In the genomic region with DNA sequence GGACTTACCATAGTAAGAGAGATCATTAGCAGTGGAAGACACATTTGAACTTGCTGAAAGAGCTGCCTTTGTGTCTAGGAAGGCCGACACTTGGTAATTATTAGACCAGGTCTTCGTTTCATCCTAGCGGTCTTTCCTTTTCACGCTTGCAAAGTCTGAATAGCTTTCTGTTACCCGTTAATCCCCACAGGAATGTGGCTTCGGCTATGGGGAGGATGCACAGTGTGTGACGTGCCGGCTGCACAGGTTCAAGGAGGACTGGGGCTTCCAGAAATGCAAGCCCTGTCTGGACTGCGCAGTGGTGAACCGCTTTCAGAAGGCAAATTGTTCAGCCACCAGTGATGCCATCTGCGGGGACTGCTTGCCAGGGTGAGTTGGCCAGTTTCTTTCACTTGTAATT, we compare ENCODE assay signal across 1 cellular context.
TF ChIP-seq lines count a peak whose summit lies in the region.

No MANE protein-coding gene starts in this region.

TF ChIP-seq in HepG2, 621 proteins besides CTCF, POLR2A, EP300 and RAD21 (continued from another document and continues in another):
- TF ChIP-seq, protein P1, sequence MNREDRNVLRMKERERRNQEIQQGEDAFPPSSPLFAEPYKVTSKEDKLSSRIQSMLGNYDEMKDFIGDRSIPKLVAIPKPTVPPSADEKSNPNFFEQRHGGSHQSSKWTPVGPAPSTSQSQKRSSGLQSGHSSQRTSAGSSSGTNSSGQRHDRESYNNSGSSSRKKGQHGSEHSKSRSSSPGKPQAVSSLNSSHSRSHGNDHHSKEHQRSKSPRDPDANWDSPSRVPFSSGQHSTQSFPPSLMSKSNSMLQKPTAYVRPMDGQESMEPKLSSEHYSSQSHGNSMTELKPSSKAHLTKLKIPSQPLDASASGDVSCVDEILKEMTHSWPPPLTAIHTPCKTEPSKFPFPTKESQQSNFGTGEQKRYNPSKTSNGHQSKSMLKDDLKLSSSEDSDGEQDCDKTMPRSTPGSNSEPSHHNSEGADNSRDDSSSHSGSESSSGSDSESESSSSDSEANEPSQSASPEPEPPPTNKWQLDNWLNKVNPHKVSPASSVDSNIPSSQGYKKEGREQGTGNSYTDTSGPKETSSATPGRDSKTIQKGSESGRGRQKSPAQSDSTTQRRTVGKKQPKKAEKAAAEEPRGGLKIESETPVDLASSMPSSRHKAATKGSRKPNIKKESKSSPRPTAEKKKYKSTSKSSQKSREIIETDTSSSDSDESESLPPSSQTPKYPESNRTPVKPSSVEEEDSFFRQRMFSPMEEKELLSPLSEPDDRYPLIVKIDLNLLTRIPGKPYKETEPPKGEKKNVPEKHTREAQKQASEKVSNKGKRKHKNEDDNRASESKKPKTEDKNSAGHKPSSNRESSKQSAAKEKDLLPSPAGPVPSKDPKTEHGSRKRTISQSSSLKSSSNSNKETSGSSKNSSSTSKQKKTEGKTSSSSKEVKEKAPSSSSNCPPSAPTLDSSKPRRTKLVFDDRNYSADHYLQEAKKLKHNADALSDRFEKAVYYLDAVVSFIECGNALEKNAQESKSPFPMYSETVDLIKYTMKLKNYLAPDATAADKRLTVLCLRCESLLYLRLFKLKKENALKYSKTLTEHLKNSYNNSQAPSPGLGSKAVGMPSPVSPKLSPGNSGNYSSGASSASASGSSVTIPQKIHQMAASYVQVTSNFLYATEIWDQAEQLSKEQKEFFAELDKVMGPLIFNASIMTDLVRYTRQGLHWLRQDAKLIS (CRISPR knock-in tag; IDR thresholded peaks at IDR 0.05) = no peak
- TF ChIP-seq, protein P2, sequence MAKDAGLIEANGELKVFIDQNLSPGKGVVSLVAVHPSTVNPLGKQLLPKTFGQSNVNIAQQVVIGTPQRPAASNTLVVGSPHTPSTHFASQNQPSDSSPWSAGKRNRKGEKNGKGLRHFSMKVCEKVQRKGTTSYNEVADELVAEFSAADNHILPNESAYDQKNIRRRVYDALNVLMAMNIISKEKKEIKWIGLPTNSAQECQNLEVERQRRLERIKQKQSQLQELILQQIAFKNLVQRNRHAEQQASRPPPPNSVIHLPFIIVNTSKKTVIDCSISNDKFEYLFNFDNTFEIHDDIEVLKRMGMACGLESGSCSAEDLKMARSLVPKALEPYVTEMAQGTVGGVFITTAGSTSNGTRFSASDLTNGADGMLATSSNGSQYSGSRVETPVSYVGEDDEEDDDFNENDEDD (CRISPR knock-in tag; IDR thresholded peaks at IDR 0.05; ENCODE audit: borderline replicate concordance) = peak; percentile 72; the same call in 1 of the 2 replicates
- TF ChIP-seq BCL6 (CRISPR knock-in tag; IDR thresholded peaks at IDR 0.05) = peak; percentile 92
- peak; percentile 82 for TF ChIP-seq ETV5 (CRISPR knock-in tag; IDR thresholded peaks at IDR 0.05; ENCODE audit: borderline replicate concordance)
- TF ChIP-seq NFE2 (CRISPR knock-in tag; IDR thresholded peaks at IDR 0.05) = no peak
- peak; percentile 81 for TF ChIP-seq ZEB1 (IDR thresholded peaks at IDR 0.05; ENCODE audit: insufficient replicate concordance, low read depth)
- TF ChIP-seq ATF7 (IDR thresholded peaks at IDR 0.05) = no peak
- TF ChIP-seq ATF7 (CRISPR knock-in tag; IDR thresholded peaks at IDR 0.05) = peak; percentile 79; the same call in 1 of the 2 replicates
- TF ChIP-seq GABPB1 (CRISPR knock-in tag; IDR thresholded peaks at IDR 0.05) = peak; percentile 26; the same call in 1 of the 2 replicates
- peak; percentile 100 for TF ChIP-seq PITX1 (CRISPR knock-in tag; IDR thresholded peaks at IDR 0.05)
- peak; percentile 84 for TF ChIP-seq HMG20B (CRISPR knock-in tag; conservative IDR thresholded peaks at IDR 0.05)
- 0 out of 2 replicates have a peak, but pooled peaks have one; percentile 55 for TF ChIP-seq BORCS8-MEF2B (CRISPR knock-in tag; IDR thresholded peaks at IDR 0.05)
- TF ChIP-seq ATF7-NPFF (CRISPR knock-in tag; IDR thresholded peaks at IDR 0.05; ENCODE audit: low read depth) = peak; percentile 45; the same call in 1 of the 2 replicates
- peak; percentile 92 for TF ChIP-seq TCF7 (IDR thresholded peaks at IDR 0.05; ENCODE audit: low read depth)
- TF ChIP-seq REPIN1 (CRISPR knock-in tag; IDR thresholded peaks at IDR 0.05; ENCODE audit: borderline replicate concordance, low read depth) = peak; percentile 73; the same call in 1 of the 2 replicates
- TF ChIP-seq, protein P3, sequence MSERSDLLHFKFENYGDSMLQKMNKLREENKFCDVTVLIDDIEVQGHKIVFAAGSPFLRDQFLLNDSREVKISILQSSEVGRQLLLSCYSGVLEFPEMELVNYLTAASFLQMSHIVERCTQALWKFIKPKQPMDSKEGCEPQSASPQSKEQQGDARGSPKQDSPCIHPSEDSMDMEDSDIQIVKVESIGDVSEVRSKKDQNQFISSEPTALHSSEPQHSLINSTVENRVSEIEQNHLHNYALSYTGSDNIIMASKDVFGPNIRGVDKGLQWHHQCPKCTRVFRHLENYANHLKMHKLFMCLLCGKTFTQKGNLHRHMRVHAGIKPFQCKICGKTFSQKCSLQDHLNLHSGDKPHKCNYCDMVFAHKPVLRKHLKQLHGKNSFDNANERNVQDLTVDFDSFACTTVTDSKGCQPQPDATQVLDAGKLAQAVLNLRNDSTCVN (CRISPR knock-in tag; IDR thresholded peaks at IDR 0.05; ENCODE audit: borderline replicate concordance) = 0 out of 2 replicates have a peak, but pooled peaks have one; percentile 38
- TF ChIP-seq, protein P4, sequence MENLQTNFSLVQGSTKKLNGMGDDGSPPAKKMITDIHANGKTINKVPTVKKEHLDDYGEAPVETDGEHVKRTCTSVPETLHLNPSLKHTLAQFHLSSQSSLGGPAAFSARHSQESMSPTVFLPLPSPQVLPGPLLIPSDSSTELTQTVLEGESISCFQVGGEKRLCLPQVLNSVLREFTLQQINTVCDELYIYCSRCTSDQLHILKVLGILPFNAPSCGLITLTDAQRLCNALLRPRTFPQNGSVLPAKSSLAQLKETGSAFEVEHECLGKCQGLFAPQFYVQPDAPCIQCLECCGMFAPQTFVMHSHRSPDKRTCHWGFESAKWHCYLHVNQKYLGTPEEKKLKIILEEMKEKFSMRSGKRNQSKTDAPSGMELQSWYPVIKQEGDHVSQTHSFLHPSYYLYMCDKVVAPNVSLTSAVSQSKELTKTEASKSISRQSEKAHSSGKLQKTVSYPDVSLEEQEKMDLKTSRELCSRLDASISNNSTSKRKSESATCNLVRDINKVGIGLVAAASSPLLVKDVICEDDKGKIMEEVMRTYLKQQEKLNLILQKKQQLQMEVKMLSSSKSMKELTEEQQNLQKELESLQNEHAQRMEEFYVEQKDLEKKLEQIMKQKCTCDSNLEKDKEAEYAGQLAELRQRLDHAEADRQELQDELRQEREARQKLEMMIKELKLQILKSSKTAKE (CRISPR knock-in tag; IDR thresholded peaks at IDR 0.05; ENCODE audit: borderline replicate concordance) = peak; percentile 94
- TF ChIP-seq NFYB (CRISPR knock-in tag; IDR thresholded peaks at IDR 0.05) = 0 out of 2 replicates have a peak, but pooled peaks have one; percentile 14
- TF ChIP-seq ZNF652 (CRISPR knock-in tag; IDR thresholded peaks at IDR 0.05; ENCODE audit: borderline replicate concordance, low read depth) = peak; percentile 46; the same call in 1 of the 2 replicates
- peak; percentile 50; the same call in 1 of the 2 replicates for TF ChIP-seq ZNF556 (CRISPR knock-in tag; IDR thresholded peaks at IDR 0.05; ENCODE audit: borderline replicate concordance)
- TF ChIP-seq, protein P5, sequence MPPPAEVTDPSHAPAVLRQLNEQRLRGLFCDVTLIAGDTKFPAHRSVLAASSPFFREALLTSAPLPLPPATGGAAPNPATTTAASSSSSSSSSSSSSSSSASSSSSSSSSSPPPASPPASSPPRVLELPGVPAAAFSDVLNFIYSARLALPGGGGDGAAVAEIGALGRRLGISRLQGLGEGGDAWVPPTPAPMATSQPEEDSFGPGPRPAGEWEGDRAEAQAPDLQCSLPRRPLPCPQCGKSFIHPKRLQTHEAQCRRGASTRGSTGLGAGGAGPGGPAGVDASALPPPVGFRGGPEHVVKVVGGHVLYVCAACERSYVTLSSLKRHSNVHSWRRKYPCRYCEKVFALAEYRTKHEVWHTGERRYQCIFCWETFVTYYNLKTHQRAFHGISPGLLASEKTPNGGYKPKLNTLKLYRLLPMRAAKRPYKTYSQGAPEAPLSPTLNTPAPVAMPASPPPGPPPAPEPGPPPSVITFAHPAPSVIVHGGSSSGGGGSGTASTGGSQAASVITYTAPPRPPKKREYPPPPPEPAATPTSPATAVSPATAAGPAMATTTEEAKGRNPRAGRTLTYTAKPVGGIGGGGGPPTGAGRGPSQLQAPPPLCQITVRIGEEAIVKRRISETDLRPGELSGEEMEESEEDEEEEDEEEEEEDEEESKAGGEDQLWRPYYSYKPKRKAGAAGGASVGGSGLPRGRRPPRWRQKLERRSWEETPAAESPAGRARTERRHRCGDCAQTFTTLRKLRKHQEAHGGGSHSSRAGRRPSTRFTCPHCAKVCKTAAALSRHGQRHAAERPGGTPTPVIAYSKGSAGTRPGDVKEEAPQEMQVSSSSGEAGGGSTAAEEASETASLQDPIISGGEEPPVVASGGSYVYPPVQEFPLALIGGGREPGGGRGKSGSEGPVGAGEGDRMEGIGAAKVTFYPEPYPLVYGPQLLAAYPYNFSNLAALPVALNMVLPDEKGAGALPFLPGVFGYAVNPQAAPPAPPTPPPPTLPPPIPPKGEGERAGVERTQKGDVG (CRISPR knock-in tag; IDR thresholded peaks at IDR 0.05; ENCODE audit: borderline replicate concordance) = peak; percentile 65; the same call in 1 of the 2 replicates
- TF ChIP-seq, protein P6, sequence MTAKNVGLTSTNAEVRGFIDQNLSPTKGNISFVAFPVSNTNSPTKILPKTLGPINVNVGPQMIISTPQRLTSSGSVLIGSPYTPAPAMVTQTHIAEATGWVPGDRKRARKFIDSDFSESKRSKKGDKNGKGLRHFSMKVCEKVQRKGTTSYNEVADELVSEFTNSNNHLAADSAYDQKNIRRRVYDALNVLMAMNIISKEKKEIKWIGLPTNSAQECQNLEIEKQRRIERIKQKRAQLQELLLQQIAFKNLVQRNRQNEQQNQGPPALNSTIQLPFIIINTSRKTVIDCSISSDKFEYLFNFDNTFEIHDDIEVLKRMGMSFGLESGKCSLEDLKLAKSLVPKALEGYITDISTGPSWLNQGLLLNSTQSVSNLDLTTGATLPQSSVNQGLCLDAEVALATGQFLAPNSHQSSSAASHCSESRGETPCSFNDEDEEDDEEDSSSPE (CRISPR knock-in tag; IDR thresholded peaks at IDR 0.05) = peak; percentile 45; the same call in 1 of the 2 replicates
- peak; percentile 96 for TF ChIP-seq SOX5 (CRISPR knock-in tag; IDR thresholded peaks at IDR 0.05; ENCODE audit: borderline replicate concordance)
- peak; percentile 86; the same call in 1 of the 2 replicates for TF ChIP-seq ZNF292 (CRISPR knock-in tag; IDR thresholded peaks at IDR 0.05; ENCODE audit: borderline replicate concordance, low read depth)
- TF ChIP-seq JUNB (CRISPR knock-in tag; IDR thresholded peaks at IDR 0.05; ENCODE audit: borderline replicate concordance) = no peak; the same call in 1 of the 2 replicates
- TF ChIP-seq, protein P7, sequence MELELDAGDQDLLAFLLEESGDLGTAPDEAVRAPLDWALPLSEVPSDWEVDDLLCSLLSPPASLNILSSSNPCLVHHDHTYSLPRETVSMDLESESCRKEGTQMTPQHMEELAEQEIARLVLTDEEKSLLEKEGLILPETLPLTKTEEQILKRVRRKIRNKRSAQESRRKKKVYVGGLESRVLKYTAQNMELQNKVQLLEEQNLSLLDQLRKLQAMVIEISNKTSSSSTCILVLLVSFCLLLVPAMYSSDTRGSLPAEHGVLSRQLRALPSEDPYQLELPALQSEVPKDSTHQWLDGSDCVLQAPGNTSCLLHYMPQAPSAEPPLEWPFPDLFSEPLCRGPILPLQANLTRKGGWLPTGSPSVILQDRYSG (CRISPR knock-in tag; IDR thresholded peaks at IDR 0.05) = no peak
- TF ChIP-seq, protein P8, sequence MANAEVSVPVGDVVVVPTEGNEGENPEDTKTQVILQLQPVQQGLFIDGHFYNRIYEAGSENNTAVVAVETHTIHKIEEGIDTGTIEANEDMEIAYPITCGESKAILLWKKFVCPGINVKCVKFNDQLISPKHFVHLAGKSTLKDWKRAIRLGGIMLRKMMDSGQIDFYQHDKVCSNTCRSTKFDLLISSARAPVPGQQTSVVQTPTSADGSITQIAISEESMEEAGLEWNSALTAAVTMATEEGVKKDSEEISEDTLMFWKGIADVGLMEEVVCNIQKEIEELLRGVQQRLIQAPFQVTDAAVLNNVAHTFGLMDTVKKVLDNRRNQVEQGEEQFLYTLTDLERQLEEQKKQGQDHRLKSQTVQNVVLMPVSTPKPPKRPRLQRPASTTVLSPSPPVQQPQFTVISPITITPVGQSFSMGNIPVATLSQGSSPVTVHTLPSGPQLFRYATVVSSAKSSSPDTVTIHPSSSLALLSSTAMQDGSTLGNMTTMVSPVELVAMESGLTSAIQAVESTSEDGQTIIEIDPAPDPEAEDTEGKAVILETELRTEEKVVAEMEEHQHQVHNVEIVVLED (CRISPR knock-in tag; IDR thresholded peaks at IDR 0.05; ENCODE audit: borderline replicate concordance) = 0 out of 2 replicates have a peak, but pooled peaks have one; percentile 34
- no peak for TF ChIP-seq GTF3A (CRISPR knock-in tag; conservative IDR thresholded peaks at IDR 0.05)
- TF ChIP-seq, protein P9, sequence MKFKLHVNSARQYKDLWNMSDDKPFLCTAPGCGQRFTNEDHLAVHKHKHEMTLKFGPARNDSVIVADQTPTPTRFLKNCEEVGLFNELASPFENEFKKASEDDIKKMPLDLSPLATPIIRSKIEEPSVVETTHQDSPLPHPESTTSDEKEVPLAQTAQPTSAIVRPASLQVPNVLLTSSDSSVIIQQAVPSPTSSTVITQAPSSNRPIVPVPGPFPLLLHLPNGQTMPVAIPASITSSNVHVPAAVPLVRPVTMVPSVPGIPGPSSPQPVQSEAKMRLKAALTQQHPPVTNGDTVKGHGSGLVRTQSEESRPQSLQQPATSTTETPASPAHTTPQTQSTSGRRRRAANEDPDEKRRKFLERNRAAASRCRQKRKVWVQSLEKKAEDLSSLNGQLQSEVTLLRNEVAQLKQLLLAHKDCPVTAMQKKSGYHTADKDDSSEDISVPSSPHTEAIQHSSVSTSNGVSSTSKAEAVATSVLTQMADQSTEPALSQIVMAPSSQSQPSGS (CRISPR knock-in tag; IDR thresholded peaks at IDR 0.05) = peak; percentile 92
- TF ChIP-seq, protein P10, sequence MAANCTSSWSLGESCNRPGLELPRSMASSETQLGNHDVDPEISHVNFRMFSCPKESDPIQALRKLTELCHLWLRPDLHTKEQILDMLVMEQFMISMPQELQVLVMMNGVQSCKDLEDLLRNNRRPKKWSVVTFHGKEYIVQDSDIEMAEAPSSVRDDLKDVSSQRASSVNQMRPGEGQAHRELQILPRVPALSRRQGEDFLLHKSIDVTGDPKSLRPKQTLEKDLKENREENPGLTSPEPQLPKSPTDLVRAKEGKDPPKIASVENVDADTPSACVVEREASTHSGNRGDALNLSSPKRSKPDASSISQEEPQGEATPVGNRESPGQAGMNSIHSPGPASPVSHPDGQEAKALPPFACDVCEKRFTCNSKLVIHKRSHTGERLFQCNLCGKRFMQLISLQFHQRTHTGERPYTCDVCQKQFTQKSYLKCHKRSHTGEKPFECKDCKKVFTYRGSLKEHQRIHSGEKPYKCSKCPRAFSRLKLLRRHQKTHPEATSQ (CRISPR knock-in tag; IDR thresholded peaks at IDR 0.05; ENCODE audit: borderline replicate concordance) = peak; percentile 62; the same call in 1 of the 2 replicates
